In genomic region chr11:100438366-100438765, GRCh38 we compare ENCODE assay signal across 15 cellular contexts.
"Had no signal": no experiment of that assay in that cellular context is flagged by ENCODE, and none has a peak within 500 bp of the region (broad histone marks: within the 10 kb centered on the region; RNA-seq: fewer than 3 reads in every experiment).

No MANE protein-coding gene starts in this region.

- H3K27me3 ChIP-seq: esophagus muscularis mucosa, gastrocnemius medialis, neutrophil, stomach, transverse colon had no signal

- H3K4me1 ChIP-seq: gastrocnemius medialis, transverse colon had no signal

- H3K27ac ChIP-seq: epithelial cell of prostate, esophagus muscularis mucosa, gastrocnemius medialis, neutrophil, stomach, thoracic aorta, transverse colon had no signal

- H3K36me3 ChIP-seq: esophagus muscularis mucosa, gastrocnemius medialis, neutrophil, stomach, thoracic aorta, transverse colon had no signal

- DNase-seq: effector memory CD8-positive, alpha-beta T cell; gastrocnemius medialis; immature natural killer cell; mammary epithelial cell; naive thymus-derived CD8-positive, alpha-beta T cell; posterior cingulate gyrus; small intestine; stimulated activated CD4-positive, alpha-beta T cell treated with anti-CD3 and anti-CD28 coated beads, Interleukin-12 subunit alpha, Interleukin-12 subunit beta, amount 100 ng/mL, for 4 hours; stimulated activated naive CD4-positive, alpha-beta T cell; stomach; transverse colon had no signal

- ATAC-seq: effector memory CD8-positive, alpha-beta T cell; gastrocnemius medialis; naive thymus-derived CD8-positive, alpha-beta T cell had no signal

- H3K9me3 ChIP-seq: gastrocnemius medialis, neutrophil, stomach, thoracic aorta, transverse colon had no signal

- H3K4me3 ChIP-seq: esophagus muscularis mucosa, gastrocnemius medialis, stomach, thoracic aorta, transverse colon had no signal
